ENCODE assay signal across 12 cellular contexts in genomic region chr10:61970182-61971015, GRCh38.
DNase-seq lines count a peak whose midpoint lies in the region; ATAC-seq and TF ChIP-seq lines count a peak whose summit lies in the region.
"Had no signal": no experiment of that assay in that cellular context is flagged by ENCODE, and none has a peak within 500 bp of the region (broad histone marks: within the 10 kb centered on the region; RNA-seq: fewer than 3 reads in every experiment).

No MANE protein-coding gene starts in this region.

- POLR2A ChIA-PET in activated naive CD8-positive, alpha-beta T cell treated with anti-CD3 and anti-CD28 coated beads, Interleukin-2, amount 10 ng/mL, durations not matched to agents 7 days and 5 days (lab: Charles Lee): no interaction called here

- peaks cover 0 to 20% (median 6%) of the 10 kb centered on the region in 4 donors for H3K4me1 ChIP-seq in liver (ENCODE audit: control insufficient read depth in 4 of 4, insufficient read depth in 4 of 4, low read length in 3 of 4)
- H3K4me1 ChIP-seq in thoracic aorta (ENCODE audit: control insufficient read depth in 1 of 2, low read depth in 2 of 2): peaks cover 27 to 58% of the 10 kb centered on the region in 2 donors

- no peaks in the 10 kb centered on the region for H3K27me3 ChIP-seq in liver (ENCODE audit: control insufficient read depth in 4 of 4, insufficient read depth in 4 of 4, low read length in 3 of 4)
- no peaks in the 10 kb centered on the region for H3K27me3 ChIP-seq in thoracic aorta (replicated peaks; ENCODE audit: insufficient read depth)

- peak overlapping the region in 1 of 2 donors; percentile 16 for H3K9ac ChIP-seq in liver (ENCODE audit: low read depth in 1 of 2, low read length in 2 of 2)

- H3K4me1 Mint-ChIP-seq in activated T-cell treated with anti-CD3 and anti-CD28 coated beads, Interleukin-2, amount 50 U/mL, for 24 hours (ENCODE audit: low read depth): peaks cover 83% of the 10 kb centered on the region
- peaks cover 65% of the 10 kb centered on the region for H3K4me1 Mint-ChIP-seq in activated T-cell treated with anti-CD3 and anti-CD28 coated beads, Interleukin-2, amount 50 U/mL, for 4 hours (ENCODE audit: low read depth)
- H3K4me1 Mint-ChIP-seq in activated naive CD8-positive, alpha-beta T cell treated with anti-CD3 and anti-CD28 coated beads, Interleukin-2, amount 10 ng/mL, durations not matched to agents 7 days and 5 days: peaks cover 17% of the 10 kb centered on the region

- no peak for TF ChIP-seq CTCF in liver (IDR thresholded peaks at IDR 0.05; ENCODE audit: low read depth, low read length, missing input control)
- TF ChIP-seq CTCF in thoracic aorta (IDR thresholded peaks at IDR 0.05): no peak

- H3K36me3 ChIP-seq in liver (ENCODE audit: control insufficient read depth in 4 of 4, insufficient read depth in 3 of 4, low read depth in 1 of 4, low read length in 3 of 4) (no peaks in the 10 kb centered on the region), thoracic aorta (no peaks in the 10 kb centered on the region)
- H3K36me3 ChIP-seq: WERI-Rb-1 had no signal

- H3K27ac Mint-ChIP-seq in activated T-cell treated with anti-CD3 and anti-CD28 coated beads, Interleukin-2, amount 50 U/mL, for 24 hours: peak overlapping the region; percentile 55
- H3K27ac Mint-ChIP-seq in activated naive CD8-positive, alpha-beta T cell treated with anti-CD3 and anti-CD28 coated beads, Interleukin-2, amount 10 ng/mL, durations not matched to agents 7 days and 5 days: peak overlapping the region; percentile 42

- WGBS in liver: 64% methylated on average over 6 of the region's 6 CpGs

- no peak overlapping the region for H3K4me3 Mint-ChIP-seq in activated T-cell treated with anti-CD3 and anti-CD28 coated beads, Interleukin-2, amount 50 U/mL, for 24 hours
- H3K4me3 Mint-ChIP-seq in activated T-cell treated with anti-CD3 and anti-CD28 coated beads, Interleukin-2, amount 50 U/mL, for 4 hours: no peak overlapping the region
- H3K4me3 Mint-ChIP-seq in activated naive CD8-positive, alpha-beta T cell treated with anti-CD3 and anti-CD28 coated beads, Interleukin-2, amount 10 ng/mL, durations not matched to agents 7 days and 5 days: no peak overlapping the region
- H3K4me3 Mint-ChIP-seq: neural crest cell had no signal

- no peak for DNase-seq in activated T-cell treated with anti-CD3 and anti-CD28 coated beads, Interleukin-2, amount 50 U/mL, for 24 hours
- no peak for DNase-seq in activated T-cell treated with anti-CD3 and anti-CD28 coated beads, Interleukin-2, amount 50 U/mL, for 4 hours
- DNase-seq in activated naive CD8-positive, alpha-beta T cell treated with anti-CD3 and anti-CD28 coated beads, Interleukin-2, amount 10 ng/mL, durations not matched to agents 7 days and 5 days: no peak
- DNase-seq in thoracic aorta (ENCODE audit: low spot score) (no peak), T-helper 9 cell (no peak), CD1c-positive myeloid dendritic cell (ENCODE audit: extremely low spot score) (no peak)
- DNase-seq: effector CD8-positive, alpha-beta T cell; stimulated activated CD8-positive, alpha-beta memory T cell treated with anti-CD3 and anti-CD28 coated beads, Interleukin-4, amount 100 ng/mL, for 48 hours; WERI-Rb-1 had no signal

- H3K4me3 ChIP-seq in liver (ENCODE audit: low read depth in 1 of 3, low read length in 3 of 3) (no peak overlapping the region), thoracic aorta (no peak overlapping the region)

- H3K9me3 ChIP-seq in liver (ENCODE audit: control insufficient read depth in 4 of 4, low read length in 3 of 4) (no peaks in the 10 kb centered on the region), thoracic aorta (no peaks in the 10 kb centered on the region)

- ATAC-seq in activated T-cell treated with anti-CD3 and anti-CD28 coated beads, Interleukin-2, amount 50 U/mL, for 4 hours: no peak
- no peak for ATAC-seq in activated naive CD8-positive, alpha-beta T cell treated with anti-CD3 and anti-CD28 coated beads, Interleukin-2, amount 10 ng/mL, durations not matched to agents 7 days and 5 days (ENCODE audit: low read depth)
- ATAC-seq in thoracic aorta (ENCODE audit: insufficient number of reproducible peaks, low FRiP score, low read depth) (no peak), HG02973 (IDR thresholded peaks at IDR 0.05; ENCODE audit: unreplicated experiment) (no peak)

- H3K27me3 Mint-ChIP-seq in activated T-cell treated with anti-CD3 and anti-CD28 coated beads, Interleukin-2, amount 50 U/mL, for 24 hours: no peaks in the 10 kb centered on the region
- no peaks in the 10 kb centered on the region for H3K27me3 Mint-ChIP-seq in activated T-cell treated with anti-CD3 and anti-CD28 coated beads, Interleukin-2, amount 50 U/mL, for 4 hours (ENCODE audit: low read depth)
- no peaks in the 10 kb centered on the region for H3K27me3 Mint-ChIP-seq in activated naive CD8-positive, alpha-beta T cell treated with anti-CD3 and anti-CD28 coated beads, Interleukin-2, amount 10 ng/mL, durations not matched to agents 7 days and 5 days

- peaks cover 92% of the 10 kb centered on the region for H3K36me3 Mint-ChIP-seq in activated T-cell treated with anti-CD3 and anti-CD28 coated beads, Interleukin-2, amount 50 U/mL, for 24 hours (ENCODE audit: low read depth)
- H3K36me3 Mint-ChIP-seq in activated T-cell treated with anti-CD3 and anti-CD28 coated beads, Interleukin-2, amount 50 U/mL, for 4 hours (ENCODE audit: insufficient read depth): peaks cover 51% of the 10 kb centered on the region
- peaks cover 43% of the 10 kb centered on the region for H3K36me3 Mint-ChIP-seq in activated naive CD8-positive, alpha-beta T cell treated with anti-CD3 and anti-CD28 coated beads, Interleukin-2, amount 10 ng/mL, durations not matched to agents 7 days and 5 days

- no peaks in the 10 kb centered on the region for H3K9me3 Mint-ChIP-seq in activated T-cell treated with anti-CD3 and anti-CD28 coated beads, Interleukin-2, amount 50 U/mL, for 24 hours
- no peaks in the 10 kb centered on the region for H3K9me3 Mint-ChIP-seq in activated T-cell treated with anti-CD3 and anti-CD28 coated beads, Interleukin-2, amount 50 U/mL, for 4 hours
- H3K9me3 Mint-ChIP-seq in activated naive CD8-positive, alpha-beta T cell treated with anti-CD3 and anti-CD28 coated beads, Interleukin-2, amount 10 ng/mL, durations not matched to agents 7 days and 5 days: no peaks in the 10 kb centered on the region
- H3K9me3 Mint-ChIP-seq: neural crest cell had no signal

- TF ChIP-seq RAD21 in liver (IDR thresholded peaks at IDR 0.05): no peak

- peak overlapping the region; percentile 19 to 28 for H3K27ac ChIP-seq in liver (ENCODE audit: low read depth in 1 of 2, low read length in 2 of 2)
- H3K27ac ChIP-seq in thoracic aorta: peak overlapping the region; percentile 29 to 35
- H3K27ac ChIP-seq: WERI-Rb-1 had no signal

TF ChIP-seq in liver, 16 proteins besides CTCF, POLR2A, EP300 and RAD21:
- TF ChIP-seq ATF3 (IDR thresholded peaks at IDR 0.05) (no peak), NR2F2 (IDR thresholded peaks at IDR 0.05) (no peak), HNF4A (conservative IDR thresholded peaks at IDR 0.05) (no peak), YY1 (IDR thresholded peaks at IDR 0.05) (peak; percentile 37)
- TF ChIP-seq, protein P1, sequence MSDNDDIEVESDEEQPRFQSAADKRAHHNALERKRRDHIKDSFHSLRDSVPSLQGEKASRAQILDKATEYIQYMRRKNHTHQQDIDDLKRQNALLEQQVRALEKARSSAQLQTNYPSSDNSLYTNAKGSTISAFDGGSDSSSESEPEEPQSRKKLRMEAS (IDR thresholded peaks at IDR 0.05): no peak
